8 cellular contexts compared by ENCODE assay signal in genomic region chr7:158151273-158151672, GRCh38.
A peak's percentile ranks its signal among the peaks of the same experiment; 100 is the strongest.
DNase-seq lines count a peak whose midpoint lies in the region; ATAC-seq, FAIRE-seq and TF ChIP-seq lines count a peak whose summit lies in the region.
"Not testable (repeated sequence)": the region's sequence is repeated elsewhere in the genome, so short reads cannot be mapped to it uniquely, and the experiment has no call there.

No MANE protein-coding gene starts in this region.

- not testable (repeated sequence) for FAIRE-seq in HepG2 (lab: Jason Lieb, UNC)

- not testable (repeated sequence) for H3K4me1 ChIP-seq in RWPE2 (ENCODE audit: insufficient read depth, poor library complexity, severe bottlenecking); spleen; transverse colon
- peaks cover 13% of the 10 kb centered on the region for H3K4me1 ChIP-seq in HepG2 (ENCODE audit: insufficient read depth, low read length)

- CTCF ChIA-PET in HepG2 (lab: Yijun Ruan, JAX; ENCODE audit: low intra/inter-chr PET ratio, low total read pairs) = not testable (repeated sequence)

- not testable (repeated sequence) for H3K27ac ChIP-seq in RWPE2 (ENCODE audit: poor library complexity, severe bottlenecking); epithelial cell of prostate; HepG2 (ENCODE audit: extremely low read length, insufficient read depth, low read length); spleen; transverse colon

- TF ChIP-seq RAD21 in HepG2 (CRISPR knock-in tag; IDR thresholded peaks at IDR 0.05) = not testable (repeated sequence)

- H3K27me3 ChIP-seq in RWPE2 (ENCODE audit: insufficient read depth, poor library complexity, severe bottlenecking); HepG2 (ENCODE audit: control insufficient read depth in 1 of 2, insufficient read depth in 2 of 2, low read length in 2 of 2); spleen (replicated peaks in 1 of 7); transverse colon: not testable (repeated sequence)

- TF ChIP-seq CTCF in RWPE2 (IDR thresholded peaks at IDR 0.05; ENCODE audit: poor library complexity, severe bottlenecking); HepG2 (CRISPR knock-in tag; IDR thresholded peaks at IDR 0.05); spleen (IDR thresholded peaks at IDR 0.05 in 8 of 11, conservative IDR thresholded peaks at IDR 0.05 in 3 of 11); transverse colon (IDR thresholded peaks at IDR 0.05): not testable (repeated sequence)

- in situ Hi-C loops in HepG2 (cut with HindIII; ENCODE audit: extremely low pct_ligation_motif_present, low pct_unique_long_range_greater_than_20kb); transverse colon (cut with MboI; ENCODE audit: low pct_ligation_motif_present in 1 of 4, low pct_unique_long_range_greater_than_20kb in 1 of 4, low sequenced_read_pairs in 3 of 4): not testable (repeated sequence)

- H3K27ac Mint-ChIP-seq in activated naive CD8-positive, alpha-beta T cell treated with anti-CD3 and anti-CD28 coated beads, Interleukin-2, amount 50 U/mL, for 24 hours = not testable (repeated sequence)

- not testable (repeated sequence) for TF ChIP-seq POLR2A in HepG2 (IDR thresholded peaks at IDR 0.05; ENCODE audit: insufficient read depth in 1 of 2, low read depth in 2 of 2, low read length in 2 of 2); spleen (IDR thresholded peaks at IDR 0.05); transverse colon (IDR thresholded peaks at IDR 0.05)

- H3K4me1 Mint-ChIP-seq in activated naive CD8-positive, alpha-beta T cell treated with anti-CD3 and anti-CD28 coated beads, Interleukin-2, amount 50 U/mL, for 24 hours = not testable (repeated sequence)

- H3K79me2 ChIP-seq in HepG2 (ENCODE audit: insufficient read depth, low read length) = not testable (repeated sequence)

- H3K4me3 ChIP-seq in RWPE2 (ENCODE audit: severe bottlenecking); HepG2 (replicated peaks in 1 of 3; ENCODE audit: insufficient read depth in 1 of 3, low read depth in 2 of 3, low read length in 3 of 3); spleen; transverse colon: not testable (repeated sequence)

- H3K9me3 Mint-ChIP-seq in activated naive CD8-positive, alpha-beta T cell treated with anti-CD3 and anti-CD28 coated beads, Interleukin-2, amount 50 U/mL, for 24 hours = not testable (repeated sequence)

- not testable (repeated sequence) for H3K9ac ChIP-seq in HepG2 (ENCODE audit: insufficient read depth, low read depth, low read length)

- not testable (repeated sequence) for ATAC-seq in RWPE2 (ENCODE audit: low read depth); activated naive CD8-positive, alpha-beta T cell treated with anti-CD3 and anti-CD28 coated beads, Interleukin-2, amount 50 U/mL, for 24 hours
- ATAC-seq in HepG2 = peak; percentile 74

- H3K27me3 Mint-ChIP-seq in activated naive CD8-positive, alpha-beta T cell treated with anti-CD3 and anti-CD28 coated beads, Interleukin-2, amount 50 U/mL, for 24 hours = not testable (repeated sequence)

- WGBS in HepG2 (ENCODE audit: low lambda C conversion rate) = 46% methylated on average over 17 of the region's 17 CpGs
- WGBS in spleen, 5 donors = 65 to 75% (median 71%) methylated on average over 15 to 17 of the region's 17 CpGs
- 50 to 67% methylated on average over 12 to 17 of the region's 17 CpGs for WGBS in transverse colon (ENCODE audit: low coverage in 1 of 2), 2 donors

- H3K9me3 ChIP-seq in RWPE2 (ENCODE audit: severe bottlenecking); transverse colon: not testable (repeated sequence)
- H3K9me3 ChIP-seq in HepG2 (ENCODE audit: low read length) = peaks cover 22% of the 10 kb centered on the region
- peaks cover 0 to 20% (median under 1%) of the 10 kb centered on the region in 8 donors for H3K9me3 ChIP-seq in spleen

- POLR2A ChIA-PET in HepG2 (lab: Yijun Ruan, JAX) = not testable (repeated sequence)

- not testable (repeated sequence) for H4K20me1 ChIP-seq in HepG2 (ENCODE audit: insufficient read depth, low read length)

- H2AFZ ChIP-seq in HepG2 (ENCODE audit: low read length) = not testable (repeated sequence)

- DNase-seq in CMK (ENCODE audit: low read depth) (peak; percentile 20), RWPE2 (ENCODE audit: low spot score) (peak; percentile 98), epithelial cell of prostate (ENCODE audit: low read depth, low spot score) (peak; percentile 22), spleen (peak; percentile 93), transverse colon (peak; percentile 58)
- DNase-seq in activated CD8-positive, alpha-beta memory T cell treated with anti-CD3 and anti-CD28 coated beads, Interleukin-2, amount 50 U/mL, for 1 hour (ENCODE audit: extremely low read depth) = peak; percentile 12
- DNase-seq in activated naive CD8-positive, alpha-beta T cell treated with anti-CD3 and anti-CD28 coated beads, Interleukin-2, amount 50 U/mL, for 24 hours = peak; percentile 3
- not testable (repeated sequence) for DNase-seq in HepG2 (ENCODE audit: low spot score)

- H3K36me3 ChIP-seq in RWPE2 (ENCODE audit: low read depth); HepG2 (replicated peaks in 1 of 2; ENCODE audit: control insufficient read depth in 1 of 2, insufficient read depth in 2 of 2, low read length in 2 of 2); spleen; transverse colon: not testable (repeated sequence)

- not testable (repeated sequence) for BruUV-seq in HepG2 (replicated peaks; lab: Mats Ljungman, UMichigan)

- H3K4me3 Mint-ChIP-seq in activated naive CD8-positive, alpha-beta T cell treated with anti-CD3 and anti-CD28 coated beads, Interleukin-2, amount 50 U/mL, for 24 hours = not testable (repeated sequence)

- not testable (repeated sequence) for TF ChIP-seq EP300 in HepG2 (IDR thresholded peaks at IDR 0.05; ENCODE audit: low read depth in 2 of 2, low read length in 2 of 2); HepG2 (CRISPR knock-in tag; IDR thresholded peaks at IDR 0.05; ENCODE audit: borderline replicate concordance); transverse colon (IDR thresholded peaks at IDR 0.05; ENCODE audit: low read depth)

- H3K36me3 Mint-ChIP-seq in activated naive CD8-positive, alpha-beta T cell treated with anti-CD3 and anti-CD28 coated beads, Interleukin-2, amount 50 U/mL, for 24 hours (ENCODE audit: low read depth) = not testable (repeated sequence)

- intact Hi-C loops in HepG2 (cut with micrococcal nuclease; ENCODE audit: unreplicated experiment); spleen (cut with DNase I; ENCODE audit: low total_unique reads); transverse colon (cut with DNase I; ENCODE audit: low total_unique reads): not testable (repeated sequence)

- not testable (repeated sequence) for H3K4me2 ChIP-seq in HepG2 (ENCODE audit: low read depth, low read length)

TF ChIP-seq in HepG2, 621 proteins besides CTCF, POLR2A, EP300 and RAD21:
- peak; percentile 91; the same call in 1 of the 2 replicates for TF ChIP-seq EZH2 (conservative IDR thresholded peaks at IDR 0.05; ENCODE audit: low read depth, low read length)
- peak; percentile 72; the same call in 1 of the 2 replicates for TF ChIP-seq PCBP1 (IDR thresholded peaks at IDR 0.05; ENCODE audit: borderline replicate concordance, low read depth, low read length)
- TF ChIP-seq HNRNPL (IDR thresholded peaks at IDR 0.05; ENCODE audit: low read depth, low read length) = peak; percentile 82
- TF ChIP-seq HNRNPK (IDR thresholded peaks at IDR 0.05; ENCODE audit: low read depth, low read length, poor library complexity, severe bottlenecking) = peak; percentile 14
TF ChIP-seq in HepG2: peak in this region for 4; not testable (repeated sequence) for 617.
